ENCODE assay signal across 1 cellular context in genomic region chr7:36521911-36522310, GRCh38.
TF ChIP-seq lines count a peak whose summit lies in the region.

No MANE protein-coding gene starts in this region.

TF ChIP-seq in IMR-90, 13 proteins besides CTCF, POLR2A, EP300 and RAD21 (continued from another document):
- TF ChIP-seq USF2 (IDR thresholded peaks at IDR 0.05; ENCODE audit: low read depth, low read length) (no peak), RFX5 (IDR thresholded peaks at IDR 0.05; ENCODE audit: low read depth, low read length) (no peak), NFE2L2 (IDR thresholded peaks at IDR 0.05; ENCODE audit: low read depth, low read length) (no peak), MAFK (IDR thresholded peaks at IDR 0.05; ENCODE audit: low read depth, low read length) (no peak), CHD1 (IDR thresholded peaks at IDR 0.05; ENCODE audit: low read depth, low read length) (no peak), CEBPB (IDR thresholded peaks at IDR 0.05; ENCODE audit: low read depth, low read length) (no peak), BHLHE40 (IDR thresholded peaks at IDR 0.05; ENCODE audit: low read depth, low read length) (no peak), ELK1 (IDR thresholded peaks at IDR 0.05; ENCODE audit: borderline replicate concordance, low read depth, low read length) (no peak), MXI1 (IDR thresholded peaks at IDR 0.05; ENCODE audit: borderline replicate concordance, low read depth, low read length) (no peak), SMC3 (IDR thresholded peaks at IDR 0.05; ENCODE audit: low read depth, low read length) (no peak), FOS (IDR thresholded peaks at IDR 0.05; ENCODE audit: low read depth, low read length) (no peak)
